Comparison of ENCODE assay signal across 1 cellular context in the genomic region with DNA sequence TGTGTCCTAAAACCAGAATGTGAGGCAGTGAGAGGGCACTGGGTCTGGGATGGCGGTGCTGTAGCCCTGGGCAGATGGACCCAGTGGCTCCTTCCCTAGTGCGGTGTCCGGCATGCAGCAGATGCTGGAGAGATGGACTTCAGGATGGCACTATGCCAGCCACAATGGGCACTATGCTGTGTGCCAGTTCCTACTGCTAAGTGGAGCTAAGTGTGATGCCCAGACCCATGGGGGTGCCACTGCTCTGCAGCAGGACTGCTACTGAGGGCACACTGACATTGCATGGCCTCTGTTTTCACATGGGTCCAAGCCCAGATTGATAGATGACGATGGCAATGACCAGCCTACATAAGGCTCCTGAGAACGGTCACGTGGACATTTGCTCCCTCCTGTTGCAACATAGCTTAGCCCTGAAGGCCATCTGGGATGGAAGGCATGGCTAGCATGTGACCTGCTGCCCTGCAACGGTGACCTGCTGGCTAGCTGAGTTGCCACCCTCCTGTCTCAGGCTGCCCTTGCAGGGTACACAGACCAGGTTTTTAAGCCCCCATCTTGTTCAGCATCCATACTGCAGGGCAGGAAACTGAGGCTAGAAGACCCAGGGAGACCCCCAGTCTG.
TF ChIP-seq lines count a peak whose summit lies in the region.

No MANE protein-coding gene starts in this region.

TF ChIP-seq in IMR-90, 13 proteins besides CTCF, POLR2A, EP300 and RAD21:
- TF ChIP-seq, protein P1, sequence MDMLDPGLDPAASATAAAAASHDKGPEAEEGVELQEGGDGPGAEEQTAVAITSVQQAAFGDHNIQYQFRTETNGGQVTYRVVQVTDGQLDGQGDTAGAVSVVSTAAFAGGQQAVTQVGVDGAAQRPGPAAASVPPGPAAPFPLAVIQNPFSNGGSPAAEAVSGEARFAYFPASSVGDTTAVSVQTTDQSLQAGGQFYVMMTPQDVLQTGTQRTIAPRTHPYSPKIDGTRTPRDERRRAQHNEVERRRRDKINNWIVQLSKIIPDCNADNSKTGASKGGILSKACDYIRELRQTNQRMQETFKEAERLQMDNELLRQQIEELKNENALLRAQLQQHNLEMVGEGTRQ (IDR thresholded peaks at IDR 0.05; ENCODE audit: low read depth, low read length): no peak
- TF ChIP-seq SMC3 (IDR thresholded peaks at IDR 0.05; ENCODE audit: low read depth, low read length) (no peak), RFX5 (IDR thresholded peaks at IDR 0.05; ENCODE audit: low read depth, low read length) (no peak), CEBPB (IDR thresholded peaks at IDR 0.05; ENCODE audit: low read depth, low read length) (no peak)
